In genomic region chr11:117795726-117796455, GRCh38 we compare ENCODE assay signal across 10 cellular contexts. TPM values are rescaled to one million over a fixed set of nuclear protein-coding genes. Genes with fewer than 3 reads are reported as not detected.
DNase-seq lines count a peak whose midpoint lies in the region; ATAC-seq and TF ChIP-seq lines count a peak whose summit lies in the region.
"Had no signal": no experiment of that assay in that cellular context is flagged by ENCODE, and none has a peak within 500 bp of the region (broad histone marks: within the 10 kb centered on the region; RNA-seq: fewer than 3 reads in every experiment).

No MANE protein-coding gene starts in this region.

- peaks cover 18% of the 10 kb centered on the region for H3K4me1 Mint-ChIP-seq in CD8-positive, alpha-beta T cell (ENCODE audit: low read depth)
- H3K4me1 Mint-ChIP-seq in nephron, result peaks cover 48% of the 10 kb centered on the region

- H3K9me3 ChIP-seq in CD8-positive, alpha-beta T cell (ENCODE audit: low read length), result no peaks in the 10 kb centered on the region
- no peaks in the 10 kb centered on the region for H3K9me3 ChIP-seq in endocrine pancreas (ENCODE audit: control insufficient read depth, low read length)
- no peaks in the 10 kb centered on the region for H3K9me3 ChIP-seq in Peyer's patch

- peak overlapping the region; percentile 73 for H3K9ac ChIP-seq in endocrine pancreas (ENCODE audit: control insufficient read depth, insufficient read depth, low read length)

- H3K27ac ChIP-seq in CD8-positive, alpha-beta T cell (ENCODE audit: low read depth, low read length), result no peak overlapping the region
- no peak overlapping the region for H3K27ac ChIP-seq in Peyer's patch

- peak overlapping the region; percentile 39 for H3K4me3 ChIP-seq in CD8-positive, alpha-beta T cell (ENCODE audit: low read depth, low read length)
- no peak overlapping the region for H3K4me3 ChIP-seq in endocrine pancreas (ENCODE audit: control insufficient read depth, insufficient read depth, low read length)
- peak overlapping the region in 2 of 4 donors; percentile 27 to 42 for H3K4me3 ChIP-seq in Peyer's patch

- H3K27ac Mint-ChIP-seq in CD8-positive, alpha-beta T cell, result no peak overlapping the region
- no peak overlapping the region for H3K27ac Mint-ChIP-seq in nephron

- CTCF ChIA-PET in CD8-positive, alpha-beta T cell (lab: Charles Lee), result interaction anchor here (2.7 kb wide), 1 partner anchor 12 kb away, joined by 9 read pairs; no protein-coding TSS in a partner anchor

- H3K9me3 Mint-ChIP-seq in CD8-positive, alpha-beta T cell, result no peaks in the 10 kb centered on the region
- no peaks in the 10 kb centered on the region for H3K9me3 Mint-ChIP-seq in nephron

- H3K27me3 Mint-ChIP-seq in CD8-positive, alpha-beta T cell (ENCODE audit: low read depth), result peaks cover 45% of the 10 kb centered on the region
- H3K27me3 Mint-ChIP-seq in nephron (ENCODE audit: low read depth), result peaks cover 84% of the 10 kb centered on the region

- no peak for DNase-seq in CD8-positive, alpha-beta T cell
- DNase-seq in NCI-H146 (lab: John Stamatoyannopoulos, UW) (peak; percentile 86), KG1 (lab: John Stamatoyannopoulos, UW) (no peak), cortex of kidney (lab: John Stamatoyannopoulos, UW) (no peak), Peyer's patch (no peak)
- no peak for DNase-seq in stimulated activated CD8-positive, alpha-beta memory T cell treated with anti-CD3 and anti-CD28 coated beads, Interleukin-4, amount 100 ng/mL, for 48 hours
- DNase-seq: activated effector memory CD4-positive, alpha-beta T cell treated with Interleukin-2 at 50 U/mL for 16 hours had no signal

- peaks cover 43% of the 10 kb centered on the region for H3K27me3 ChIP-seq in CD8-positive, alpha-beta T cell (ENCODE audit: insufficient read depth, low read length)
- no peaks in the 10 kb centered on the region for H3K27me3 ChIP-seq in endocrine pancreas (ENCODE audit: control insufficient read depth, insufficient read depth, low read length)
- peaks cover 0 to 27% of the 10 kb centered on the region in 2 donors for H3K27me3 ChIP-seq in Peyer's patch

- POLR2A ChIA-PET in CD8-positive, alpha-beta T cell (lab: Charles Lee), result no interaction called here

- no peaks in the 10 kb centered on the region for H3K36me3 Mint-ChIP-seq in CD8-positive, alpha-beta T cell
- H3K36me3 Mint-ChIP-seq in nephron (ENCODE audit: low read depth), result no peaks in the 10 kb centered on the region

- intact Hi-C loops in CD8-positive, alpha-beta T cell (cut with DNase I, micrococcal nuclease), result no loop called here

- TF ChIP-seq POLR2A in Peyer's patch (IDR thresholded peaks at IDR 0.05), result no peak

- no peak for ATAC-seq in CD8-positive, alpha-beta T cell

- H3K4me3 Mint-ChIP-seq in CD8-positive, alpha-beta T cell, result peak overlapping the region; percentile 67
- H3K4me3 Mint-ChIP-seq in nephron, result peak overlapping the region; percentile 73 to 82 (median 81)

- TF ChIP-seq CTCF in CD8-positive, alpha-beta T cell (IDR thresholded peaks at IDR 0.05), result no peak
- no peak for TF ChIP-seq CTCF in nephron (IDR thresholded peaks at IDR 0.05; ENCODE audit: unreplicated experiment in 3 of 3)
- TF ChIP-seq CTCF in Peyer's patch (IDR thresholded peaks at IDR 0.05), result no peak

- peaks cover 20% of the 10 kb centered on the region for H3K4me1 ChIP-seq in CD8-positive, alpha-beta T cell (ENCODE audit: insufficient read depth, low read length)
- H3K4me1 ChIP-seq in endocrine pancreas (ENCODE audit: control insufficient read depth, insufficient read depth, low read length) (no peaks in the 10 kb centered on the region), Peyer's patch (peaks cover 5 to 16% (median 11%) of the 10 kb centered on the region in 4 donors)

- no peaks in the 10 kb centered on the region for H3K36me3 ChIP-seq in CD8-positive, alpha-beta T cell (ENCODE audit: insufficient read depth, low read length)
- H3K36me3 ChIP-seq in endocrine pancreas (ENCODE audit: control insufficient read depth, insufficient read depth, low read length), result no peaks in the 10 kb centered on the region
- no peaks in the 10 kb centered on the region for H3K36me3 ChIP-seq in Peyer's patch

RNA-seq across cellular contexts. Expression of gene DSCAML1, which starts 1.1 kb away (rescaled TPM):
- 1 to 10 TPM; 1.3 to 1.8 TPM for total RNA-seq in CD8-positive, alpha-beta T cell
- total RNA-seq in Peyer's patch, result 1 to 10 TPM in 2 of 4 donors, under 1 TPM in 2; 0.18 to 5.8 (median 2.9) TPM
- total RNA-seq: Daoy had no signal

RNA-seq across cellular contexts. Expression of gene FXYD2, which starts 28.7 kb away (rescaled TPM):
- 1 to 10 TPM; 9.1 to 9.6 TPM for total RNA-seq in CD8-positive, alpha-beta T cell
- total RNA-seq in Peyer's patch, result 1 to 10 TPM in 1 of 4 donors, under 1 TPM in 1, not detected in 2; 0.67 to 1.7 TPM
- total RNA-seq: Daoy had no signal
